17 cellular contexts compared by ENCODE assay signal in the genomic region with DNA sequence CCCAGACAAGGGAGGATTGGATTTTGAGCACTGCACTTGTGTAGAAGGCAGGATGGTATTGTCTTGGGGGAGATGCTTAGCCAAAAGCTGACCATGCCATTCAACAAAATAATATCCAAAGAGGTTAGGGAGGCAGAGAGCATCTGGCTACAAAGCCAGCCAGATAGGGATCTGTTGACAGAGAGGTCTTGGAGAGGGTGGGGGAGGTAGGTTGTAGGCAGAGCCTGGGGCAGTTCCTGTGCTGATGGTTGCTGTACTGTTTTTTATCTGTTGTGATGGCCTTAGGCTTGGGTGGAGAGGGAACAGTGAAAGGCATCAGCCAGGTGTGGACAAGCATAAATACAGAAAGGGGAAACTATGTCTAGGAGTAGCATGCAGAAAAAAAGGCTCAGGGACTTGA.
A peak's percentile ranks its signal among the peaks of the same experiment; 100 is the strongest.
DNase-seq lines count a peak whose midpoint lies in the region; ATAC-seq and TF ChIP-seq lines count a peak whose summit lies in the region.
"Had no signal": no experiment of that assay in that cellular context is flagged by ENCODE, and none has a peak within 500 bp of the region (broad histone marks: within the 10 kb centered on the region; RNA-seq: fewer than 3 reads in every experiment).

No MANE protein-coding gene starts in this region.

- DNase-seq in SK-N-SH = peak; percentile 39
- peak; percentile 9 for DNase-seq in NCI-H2196 (lab: John Stamatoyannopoulos, UW; ENCODE audit: unreplicated experiment)
- peak; percentile 19 for DNase-seq in esophagus muscularis mucosa (ENCODE audit: extremely low spot score)
- no peak for DNase-seq in prostate gland (ENCODE audit: low spot score)
- DNase-seq in stimulated activated CD4-positive, alpha-beta T cell treated with anti-CD3 and anti-CD28 coated beads, Interleukin-4, amount 100 ng/mL, for 1 hour = no peak
- no peak for DNase-seq in activated effector memory CD4-positive, alpha-beta T cell treated with Interleukin-2 at 50 U/mL for 16 hours
- no peak for DNase-seq in SHP77 (lab: John Stamatoyannopoulos, UW)
- DNase-seq: DMS79, Karpas-422, NCI-H187 treated with DMSO at 0.1 percent for 48 hours, NCI-H2107, NCI-H2227 treated with DMSO at 0.1 percent for 48 hours, NCI-H510A, NCI-H748 treated with DMSO at 0.1 percent for 48 hours, T-cell had no signal

- H3K9me3 ChIP-seq in SK-N-SH (no peaks in the 10 kb centered on the region), esophagus muscularis mucosa (peaks cover 0 to 4% (median 2%) of the 10 kb centered on the region in 4 donors), prostate gland (no peaks in the 10 kb centered on the region)

- H2AFZ ChIP-seq in SK-N-SH (ENCODE audit: low read depth) = no peak overlapping the region

- TF ChIP-seq EP300 in SK-N-SH (IDR thresholded peaks at IDR 0.05; ENCODE audit: borderline replicate concordance in 1 of 2, low read depth in 1 of 2, low read length in 1 of 2) = peak in 1 of 2 experiments; percentile 69; a peak in 1 of 4 replicates
- no peak for TF ChIP-seq EP300 in esophagus muscularis mucosa (IDR thresholded peaks at IDR 0.05)

- H3K4me3 ChIP-seq in SK-N-SH (ENCODE audit: low read depth in 2 of 2, low read length in 1 of 2) (no peak overlapping the region), esophagus muscularis mucosa (no peak overlapping the region), prostate gland (no peak overlapping the region)
- H3K4me3 ChIP-seq: SK-N-MC had no signal

- TF ChIP-seq POLR2A in esophagus muscularis mucosa (IDR thresholded peaks at IDR 0.05; ENCODE audit: low read depth) = no peak
- no peak for TF ChIP-seq POLR2A in prostate gland (IDR thresholded peaks at IDR 0.05)

- H3K4me1 ChIP-seq in SK-N-SH (ENCODE audit: control insufficient read depth in 1 of 2, insufficient read depth in 2 of 2, low read depth in 1 of 2, low read length in 1 of 2) (peaks cover 0 to 9% of the 10 kb centered on the region in 2 experiments; a peak in 1 of 4 replicates), esophagus muscularis mucosa (no peaks in the 10 kb centered on the region), prostate gland (replicated peaks) (peaks cover 2% of the 10 kb centered on the region)

- H3F3A ChIP-seq in SK-N-SH (replicated peaks; ENCODE audit: insufficient read depth) = no peaks in the 10 kb centered on the region

- H3K27ac ChIP-seq in SK-N-SH (ENCODE audit: low read depth in 2 of 2, low read length in 1 of 2) (peak overlapping the region in 1 of 2 experiments; percentile 36; a peak in 2 of 4 replicates), esophagus muscularis mucosa (replicated peaks in 1 of 4) (no peak overlapping the region), prostate gland (peak overlapping the region; percentile 50 to 59)
- H3K27ac ChIP-seq: SK-N-MC had no signal

- CTCF ChIA-PET in SK-N-SH (lab: Yijun Ruan, JAX) = no interaction called here

- no peak overlapping the region for H3K9ac ChIP-seq in SK-N-SH

- no peak for ATAC-seq in SK-N-SH treated with all-trans-retinoic acid at 6 μM for 48 hours
- ATAC-seq: T-cell had no signal

- no peaks in the 10 kb centered on the region for H3K27me3 ChIP-seq in SK-N-SH (ENCODE audit: insufficient read depth)
- H3K27me3 ChIP-seq in esophagus muscularis mucosa = no peaks in the 10 kb centered on the region
- no peaks in the 10 kb centered on the region for H3K27me3 ChIP-seq in prostate gland (replicated peaks; ENCODE audit: insufficient read depth)

- no peaks in the 10 kb centered on the region for H3K79me2 ChIP-seq in SK-N-SH (ENCODE audit: insufficient read depth)

- no peaks in the 10 kb centered on the region for H3K36me3 ChIP-seq in SK-N-SH (replicated peaks in 1 of 2; ENCODE audit: control insufficient read depth in 1 of 2, insufficient read depth in 2 of 2, low read length in 1 of 2)
- no peaks in the 10 kb centered on the region for H3K36me3 ChIP-seq in esophagus muscularis mucosa
- H3K36me3 ChIP-seq in prostate gland = no peaks in the 10 kb centered on the region

- no peaks in the 10 kb centered on the region for H4K20me1 ChIP-seq in SK-N-SH (ENCODE audit: insufficient read depth)

- POLR2A ChIA-PET in SK-N-SH (lab: Yijun Ruan, JAX) = no interaction called here

- TF ChIP-seq CTCF in SK-N-SH (IDR thresholded peaks at IDR 0.05) = no peak
- TF ChIP-seq CTCF in esophagus muscularis mucosa (IDR thresholded peaks at IDR 0.05) = no peak
- TF ChIP-seq CTCF in prostate gland (IDR thresholded peaks at IDR 0.05) = no peak

- TF ChIP-seq RAD21 in SK-N-SH (IDR thresholded peaks at IDR 0.05; ENCODE audit: low read length) = no peak

- intact Hi-C loops in esophagus muscularis mucosa (cut with DNase I) (no loop called here), prostate gland (cut with DNase I) (no loop called here)

- H3K4me2 ChIP-seq in SK-N-SH = no peak overlapping the region

- H3K9me2 ChIP-seq in SK-N-SH = no peaks in the 10 kb centered on the region

TF ChIP-seq in SK-N-SH, 30 proteins besides CTCF, POLR2A, EP300 and RAD21:
- TF ChIP-seq, protein P1, sequence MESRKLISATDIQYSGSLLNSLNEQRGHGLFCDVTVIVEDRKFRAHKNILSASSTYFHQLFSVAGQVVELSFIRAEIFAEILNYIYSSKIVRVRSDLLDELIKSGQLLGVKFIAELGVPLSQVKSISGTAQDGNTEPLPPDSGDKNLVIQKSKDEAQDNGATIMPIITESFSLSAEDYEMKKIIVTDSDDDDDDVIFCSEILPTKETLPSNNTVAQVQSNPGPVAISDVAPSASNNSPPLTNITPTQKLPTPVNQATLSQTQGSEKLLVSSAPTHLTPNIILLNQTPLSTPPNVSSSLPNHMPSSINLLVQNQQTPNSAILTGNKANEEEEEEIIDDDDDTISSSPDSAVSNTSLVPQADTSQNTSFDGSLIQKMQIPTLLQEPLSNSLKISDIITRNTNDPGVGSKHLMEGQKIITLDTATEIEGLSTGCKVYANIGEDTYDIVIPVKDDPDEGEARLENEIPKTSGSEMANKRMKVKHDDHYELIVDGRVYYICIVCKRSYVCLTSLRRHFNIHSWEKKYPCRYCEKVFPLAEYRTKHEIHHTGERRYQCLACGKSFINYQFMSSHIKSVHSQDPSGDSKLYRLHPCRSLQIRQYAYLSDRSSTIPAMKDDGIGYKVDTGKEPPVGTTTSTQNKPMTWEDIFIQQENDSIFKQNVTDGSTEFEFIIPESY (IDR thresholded peaks at IDR 0.05; ENCODE audit: borderline replicate concordance, low read depth) = no peak
- TF ChIP-seq GATA2 (CRISPR knock-in tag; IDR thresholded peaks at IDR 0.05) (peak; percentile 79), EZH2phosphoT487 (IDR thresholded peaks at IDR 0.05; ENCODE audit: borderline replicate concordance, low read depth) (no peak), CHD2 (IDR thresholded peaks at IDR 0.05; ENCODE audit: low read length, partially characterized antibody) (peak; percentile 30), FOXJ3 (CRISPR knock-in tag; IDR thresholded peaks at IDR 0.05) (0 out of 2 replicates have a peak, but pooled peaks have one; percentile 57)

TF ChIP-seq in SK-N-SH treated with all-trans-retinoic acid at 6 μM for 48 hours, 23 proteins besides CTCF, POLR2A, EP300 and RAD21:
- TF ChIP-seq BACH2 (CRISPR knock-in tag; IDR thresholded peaks at IDR 0.05; ENCODE audit: borderline replicate concordance) (no peak), CSDC2 (CRISPR knock-in tag; IDR thresholded peaks at IDR 0.05) (no peak), TOX (CRISPR knock-in tag; IDR thresholded peaks at IDR 0.05; ENCODE audit: borderline replicate concordance) (no peak)
- TF ChIP-seq, protein P2, sequence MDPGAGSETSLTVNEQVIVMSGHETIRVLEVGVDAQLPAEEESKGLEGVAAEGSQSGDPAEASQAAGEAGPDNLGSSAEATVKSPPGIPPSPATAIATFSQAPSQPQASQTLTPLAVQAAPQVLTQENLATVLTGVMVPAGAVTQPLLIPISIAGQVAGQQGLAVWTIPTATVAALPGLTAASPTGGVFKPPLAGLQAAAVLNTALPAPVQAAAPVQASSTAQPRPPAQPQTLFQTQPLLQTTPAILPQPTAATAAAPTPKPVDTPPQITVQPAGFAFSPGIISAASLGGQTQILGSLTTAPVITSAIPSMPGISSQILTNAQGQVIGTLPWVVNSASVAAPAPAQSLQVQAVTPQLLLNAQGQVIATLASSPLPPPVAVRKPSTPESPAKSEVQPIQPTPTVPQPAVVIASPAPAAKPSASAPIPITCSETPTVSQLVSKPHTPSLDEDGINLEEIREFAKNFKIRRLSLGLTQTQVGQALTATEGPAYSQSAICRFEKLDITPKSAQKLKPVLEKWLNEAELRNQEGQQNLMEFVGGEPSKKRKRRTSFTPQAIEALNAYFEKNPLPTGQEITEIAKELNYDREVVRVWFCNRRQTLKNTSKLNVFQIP (CRISPR knock-in tag; IDR thresholded peaks at IDR 0.05; ENCODE audit: borderline replicate concordance, low read depth) = no peak

Comparison
In these comparisons a context has a peak if more than half of its experiments do, and no peak if none do; other contexts are left out.
1. DNase-seq: peak in SK-N-SH (single experiment), NCI-H2196 (single experiment) and esophagus muscularis mucosa (single experiment); none in prostate gland (single experiment), stimulated activated CD4-positive, alpha-beta T cell treated with anti-CD3 and anti-CD28 coated beads, Interleukin-4, amount 100 ng/mL, for 1 hour (single experiment), activated effector memory CD4-positive, alpha-beta T cell treated with Interleukin-2 at 50 U/mL for 16 hours (single experiment) and SHP77 (0 of 2).
2. H3K27ac ChIP-seq: peak in prostate gland (2 of 2); none in esophagus muscularis mucosa (0 of 4).